8 cellular contexts compared by ENCODE assay signal in the genomic region with DNA sequence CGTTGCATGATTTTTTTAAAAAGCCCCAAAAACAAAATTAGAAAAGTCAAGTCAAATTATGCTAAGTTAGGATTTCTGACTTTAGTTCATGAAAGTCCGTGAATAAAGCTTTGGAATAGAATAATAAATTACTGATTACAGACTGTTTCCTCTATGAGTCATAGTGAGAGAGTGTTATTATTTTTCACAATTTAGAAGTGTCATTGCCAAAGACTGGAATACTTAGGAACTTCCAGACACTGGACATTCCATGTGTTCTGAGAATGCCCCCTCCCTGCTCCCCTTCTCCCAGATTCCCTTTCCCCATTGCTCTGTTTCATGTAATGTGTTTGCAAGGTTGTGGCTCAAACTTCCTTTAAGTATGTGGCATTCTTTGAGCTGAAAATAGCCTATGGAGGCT.
DNase-seq lines count a peak whose midpoint lies in the region; ATAC-seq and TF ChIP-seq lines count a peak whose summit lies in the region.
"Had no signal": no experiment of that assay in that cellular context is flagged by ENCODE, and none has a peak within 500 bp of the region (broad histone marks: within the 10 kb centered on the region; RNA-seq: fewer than 3 reads in every experiment).

No MANE protein-coding gene starts in this region.

- TF ChIP-seq CTCF in body of pancreas (IDR thresholded peaks at IDR 0.05) = no peak
- no peak for TF ChIP-seq CTCF in thoracic aorta (IDR thresholded peaks at IDR 0.05)

- H3K27me3 ChIP-seq in body of pancreas = no peaks in the 10 kb centered on the region
- H3K27me3 ChIP-seq in thoracic aorta (replicated peaks; ENCODE audit: insufficient read depth) = no peaks in the 10 kb centered on the region

- H3K27ac ChIP-seq in body of pancreas (peak overlapping the region in 3 of 4 donors; percentile 39 to 49 (median 40)), thoracic aorta (peak overlapping the region; percentile 89 to 92)

- intact Hi-C loops in body of pancreas (cut with DNase I) = no loop called here

- TF ChIP-seq POLR2A in body of pancreas (IDR thresholded peaks at IDR 0.05) = no peak

- WGBS in body of pancreas, 2 donors = 32 to 39% methylated on average over 2 of the region's 2 CpGs

- H3K36me3 ChIP-seq in body of pancreas (replicated peaks in 1 of 2; ENCODE audit: insufficient read depth in 1 of 2, low read depth in 2 of 2) (no peaks in the 10 kb centered on the region), thoracic aorta (no peaks in the 10 kb centered on the region)

- ATAC-seq in HG03175 (IDR thresholded peaks at IDR 0.05; ENCODE audit: unreplicated experiment) (peak; percentile 43), body of pancreas (peak; percentile 74), thoracic aorta (ENCODE audit: insufficient number of reproducible peaks, low FRiP score, low read depth) (peak; percentile 84), GM19467 (IDR thresholded peaks at IDR 0.05; ENCODE audit: unreplicated experiment) (no peak)

- DNase-seq in body of pancreas (no peak), hepatic stellate cell (ENCODE audit: low spot score) (peak; percentile 28), thoracic aorta (ENCODE audit: low spot score) (no peak), NCI-H82 treated with DMSO at 0.1 percent for 48 hours (lab: John Stamatoyannopoulos, UW; ENCODE audit: unreplicated experiment) (no peak)
- DNase-seq in activated CD8-positive, alpha-beta memory T cell treated with anti-CD3 and anti-CD28 coated beads for 24 hours = no peak
- DNase-seq: activated CD4-positive, alpha-beta T cell treated with anti-CD3 and anti-CD28 coated beads for 4 hours had no signal

- H3K4me3 ChIP-seq in body of pancreas = no peak overlapping the region
- H3K4me3 ChIP-seq in thoracic aorta = peak overlapping the region; percentile 56

- no peaks in the 10 kb centered on the region for H3K9me3 ChIP-seq in body of pancreas
- no peaks in the 10 kb centered on the region for H3K9me3 ChIP-seq in thoracic aorta

- H3K4me1 ChIP-seq in body of pancreas = peaks cover 20% of the 10 kb centered on the region
- H3K4me1 ChIP-seq in thoracic aorta (ENCODE audit: control insufficient read depth in 1 of 2, low read depth in 2 of 2) = peaks cover 37 to 69% of the 10 kb centered on the region in 2 donors
